ENCODE assay signal across 39 cellular contexts in the genomic region with DNA sequence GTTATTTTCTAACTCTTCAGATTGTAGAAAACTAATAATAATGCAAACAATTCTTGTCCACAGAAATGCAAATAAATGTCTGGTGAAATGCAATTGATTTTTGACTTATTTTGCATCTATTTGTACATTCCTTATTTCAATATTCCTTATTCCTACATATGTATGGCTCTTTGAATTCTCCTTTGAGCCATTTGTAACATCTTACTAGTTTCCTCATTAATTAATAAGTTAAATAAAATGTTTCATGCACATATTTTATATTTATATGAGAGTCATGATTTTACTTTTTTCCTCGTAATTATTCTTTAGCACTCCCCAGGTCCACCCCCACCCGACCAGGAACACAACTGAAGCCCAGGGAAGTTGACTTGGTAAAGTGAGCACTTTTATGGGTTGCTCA. TPM values are rescaled to one million over a fixed set of nuclear protein-coding genes. Genes with fewer than 3 reads are reported as not detected.
"Had no signal": no experiment of that assay in that cellular context is flagged by ENCODE, and none has a peak within 500 bp of the region (broad histone marks: within the 10 kb centered on the region; RNA-seq: fewer than 3 reads in every experiment).

No MANE protein-coding gene starts in this region.

- H3K4me3 ChIP-seq: MG63 had no signal

- DNase-seq: Karpas-422, Kasumi-1, MG63, MM.1S, MV-4-11, NCI-H1048, NCI-H1092, NCI-H1092 treated with DMSO at 0.1 percent for 48 hours, NCI-H1105, NCI-H1105 treated with DMSO at 0.1 percent for 48 hours, NCI-H1417, NCI-H1417 treated with DMSO at 0.1 percent for 48 hours, NCI-H1436, NCI-H1436 treated with DMSO at 0.1 percent for 48 hours, NCI-H146, NCI-H1694, NCI-H1694 treated with DMSO at 0.1 percent for 48 hours, NCI-H187, NCI-H187 treated with DMSO at 0.1 percent for 48 hours, NCI-H1930, NCI-H2029, NCI-H2029 treated with DMSO at 0.1 percent for 48 hours, NCI-H2081, NCI-H2081 treated with DMSO at 0.1 percent for 48 hours, NCI-H2107, NCI-H2171, NCI-H2171 treated with DMSO at 0.1 percent for 48 hours, NCI-H2227 treated with DMSO at 0.1 percent for 48 hours, NCI-H226, NCI-H345, NCI-H446, NCI-H446 treated with DMSO at 0.1 percent for 48 hours, NCI-H510A, NCI-H510A treated with DMSO at 0.1 percent for 48 hours, NCI-H524 had no signal

- H3K9me3 ChIP-seq: MG63 had no signal

- H3K36me3 ChIP-seq: MG63 had no signal

RNA-seq across cellular contexts. Expression of a gene that starts 2.7 kb away (rescaled TPM):
- total RNA-seq: LHCN-M2, M059J, MCF 10A, NCI-H460 had no signal
